In the genomic region with DNA sequence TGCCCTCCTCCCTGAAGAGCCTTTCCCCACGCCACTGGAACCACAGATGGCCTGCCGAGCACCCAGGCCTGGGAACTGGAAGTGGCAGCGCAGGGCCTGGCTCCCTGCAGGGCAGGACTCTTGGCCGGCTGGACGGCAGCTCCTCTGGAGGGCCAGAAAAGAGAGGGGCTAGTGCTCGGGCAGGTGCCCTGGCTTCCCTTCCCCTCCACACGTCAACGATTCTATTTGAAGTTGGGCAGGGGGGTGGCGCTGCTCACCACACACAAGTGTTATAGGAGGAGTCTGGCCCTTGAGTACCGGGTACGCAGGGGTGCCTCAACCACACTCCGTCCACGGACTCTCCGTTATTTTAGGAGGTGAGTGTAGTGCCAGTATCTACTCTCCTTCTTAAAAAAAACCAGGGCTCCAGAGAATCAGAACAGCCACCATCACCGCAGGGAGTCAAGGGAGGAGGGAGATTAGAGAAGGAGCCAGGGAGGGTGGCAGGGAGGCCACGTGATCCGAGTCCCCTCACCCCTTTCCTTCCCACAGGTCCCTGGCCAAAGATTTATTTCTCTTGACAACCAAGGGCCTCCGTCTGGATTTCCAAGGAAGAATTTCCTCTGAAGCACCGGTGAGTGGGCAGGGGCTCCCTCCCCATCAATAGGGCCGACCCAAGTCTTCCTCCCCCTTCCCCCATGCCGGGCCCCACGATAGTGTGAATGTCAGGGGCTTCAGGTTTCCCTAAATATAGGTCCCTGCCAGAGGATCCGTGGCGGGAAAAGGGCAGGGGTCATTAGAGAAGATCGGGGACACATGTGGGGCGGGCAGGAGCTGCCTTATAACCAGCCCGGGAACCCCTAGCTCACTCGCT, we compare ENCODE assay signal across 8 cellular contexts. TPM values are rescaled to one million over a fixed set of nuclear protein-coding genes. Genes with fewer than 3 reads are reported as not detected.
DNase-seq lines count a peak whose midpoint lies in the region; ATAC-seq and TF ChIP-seq lines count a peak whose summit lies in the region.

No MANE protein-coding gene starts in this region.

- H3K27me3 ChIP-seq in HCT116 (ENCODE audit: insufficient read depth, low read length) = no peaks in the 10 kb centered on the region

- TF ChIP-seq CTCF in HCT116 (IDR thresholded peaks at IDR 0.05 in 2 of 3, conservative IDR thresholded peaks at IDR 0.05 in 1 of 3; ENCODE audit: borderline replicate concordance in 1 of 3, insufficient read depth in 1 of 3, low read depth in 2 of 3, low read length in 2 of 3) (peak in 2 of 3 experiments; percentile 17 to 33; a peak in 2 of 6 replicates), mesothelial cell of epicardium (IDR thresholded peaks at IDR 0.05; ENCODE audit: unreplicated experiment) (no peak)

- H3K9ac ChIP-seq in HCT116 (ENCODE audit: low read length) = peak overlapping the region; percentile 99

- ATAC-seq in HCT116 (peak; percentile 43), GM19395 (IDR thresholded peaks at IDR 0.05; ENCODE audit: unreplicated experiment) (no peak)
- peak; percentile 6 for ATAC-seq in effector memory CD8-positive, alpha-beta T cell (replicated peaks)

- intact Hi-C loops in HCT116 (cut with micrococcal nuclease) = no loop called here

- CTCF ChIA-PET in HCT116 (lab: Charles Lee) = interaction anchor here (0.6 kb wide), 1 partner anchor 9 kb away, joined by 3 read pairs; no protein-coding TSS in a partner anchor
- CTCF ChIA-PET in activated CD4-positive, alpha-beta memory T cell treated with anti-CD3 and anti-CD28 coated beads, Interleukin-2, amount 10 ng/mL, durations not matched to agents 7 days and 5 days (lab: Charles Lee) = interaction anchor here (0.7 to 5.4 kb wide), 7 partner anchors 8 to 49 kb away, joined by 3 to 40 read pairs (median 5); a partner anchor contains a TSS

- H2AFZ ChIP-seq in HCT116 (ENCODE audit: low read depth, low read length, poor library complexity, severe bottlenecking) = no peak overlapping the region

- RAD21 ChIA-PET in HCT116 (lab: Charles Lee; ENCODE audit: low non-redundant PET in 1 of 2, low total read pairs in 2 of 2, uncharacterized antibody in 2 of 2, unreplicated experiment in 2 of 2) = no interaction called here

- peaks cover 46% of the 10 kb centered on the region for H3K36me3 Mint-ChIP-seq in activated CD4-positive, alpha-beta memory T cell treated with anti-CD3 and anti-CD28 coated beads, Interleukin-2, amount 10 ng/mL, durations not matched to agents 7 days and 5 days (ENCODE audit: low read depth)
- peaks cover 51% of the 10 kb centered on the region for H3K36me3 Mint-ChIP-seq in effector memory CD8-positive, alpha-beta T cell (ENCODE audit: insufficient read depth)
- H3K36me3 Mint-ChIP-seq in mesothelial cell of epicardium = peaks cover 11% of the 10 kb centered on the region

- H4K20me1 ChIP-seq in HCT116 (ENCODE audit: insufficient read depth) = peaks cover 8% of the 10 kb centered on the region; the same call in 1 of the 2 replicates

- no peak for TF ChIP-seq RAD21 in HCT116 (IDR thresholded peaks at IDR 0.05; ENCODE audit: low read depth)

- H3K27me3 Mint-ChIP-seq in activated CD4-positive, alpha-beta memory T cell treated with anti-CD3 and anti-CD28 coated beads, Interleukin-2, amount 10 ng/mL, durations not matched to agents 7 days and 5 days = no peaks in the 10 kb centered on the region
- no peaks in the 10 kb centered on the region for H3K27me3 Mint-ChIP-seq in effector memory CD8-positive, alpha-beta T cell
- H3K27me3 Mint-ChIP-seq in mesothelial cell of epicardium (ENCODE audit: low read depth) = no peaks in the 10 kb centered on the region

- H3K9me2 ChIP-seq in HCT116 (ENCODE audit: insufficient read depth) = no peaks in the 10 kb centered on the region

- peak overlapping the region; percentile 95 for H3K4me2 ChIP-seq in HCT116 (ENCODE audit: low read length)

- peaks cover 25 to 47% of the 10 kb centered on the region in 2 experiments for H3K4me1 ChIP-seq in HCT116 (ENCODE audit: control insufficient read depth in 1 of 2, insufficient read depth in 2 of 2, low read length in 2 of 2)

- peaks cover 44% of the 10 kb centered on the region for H3K79me2 ChIP-seq in HCT116 (ENCODE audit: insufficient read depth, low read length)

- H3K27ac ChIP-seq in HCT116 (ENCODE audit: low read depth, low read length) = peak overlapping the region; percentile 100

- DNase-seq in DMS 273 treated with DMSO at 0.1 percent for 48 hours (lab: John Stamatoyannopoulos, UW) (peak; percentile 67), HCT116 (ENCODE audit: low read depth, low spot score) (no peak), NCI-H510A (lab: John Stamatoyannopoulos, UW) (peak; percentile 87), mesothelial cell of epicardium (ENCODE audit: low spot score in 2 of 2, unreplicated experiment in 2 of 2) (peak in 1 of 2 experiments; percentile 55)
- peak; percentile 75 for DNase-seq in activated CD4-positive, alpha-beta memory T cell treated with anti-CD3 and anti-CD28 coated beads, Interleukin-2, amount 10 ng/mL, durations not matched to agents 7 days and 5 days
- peak; percentile 40 to 52 (median 44) for DNase-seq in effector memory CD8-positive, alpha-beta T cell
- DNase-seq in stimulated activated CD8-positive, alpha-beta memory T cell treated with anti-CD3 and anti-CD28 coated beads, Interleukin-15, amount 100 ng/mL, for 4 hours (ENCODE audit: low read depth in 2 of 2) = peak; percentile 42 to 44

- no peaks in the 10 kb centered on the region for H3K9me3 ChIP-seq in HCT116 (ENCODE audit: control insufficient read depth in 1 of 2, insufficient read depth in 1 of 2, low read depth in 1 of 2, low read length in 2 of 2)

- peak overlapping the region; percentile 99 for H3K27ac Mint-ChIP-seq in activated CD4-positive, alpha-beta memory T cell treated with anti-CD3 and anti-CD28 coated beads, Interleukin-2, amount 10 ng/mL, durations not matched to agents 7 days and 5 days
- H3K27ac Mint-ChIP-seq in effector memory CD8-positive, alpha-beta T cell = peak overlapping the region; percentile 95 to 97
- peak overlapping the region; percentile 99 for H3K27ac Mint-ChIP-seq in mesothelial cell of epicardium

- POLR2A ChIA-PET in HCT116 (lab: Charles Lee) = interaction anchor here (0.6 to 1.6 kb wide), 3 partner anchors 11 to 1751 kb away, joined by 7 to 13 read pairs (median 9); a partner anchor contains a TSS
- POLR2A ChIA-PET in activated CD4-positive, alpha-beta memory T cell treated with anti-CD3 and anti-CD28 coated beads, Interleukin-2, amount 10 ng/mL, durations not matched to agents 7 days and 5 days (lab: Charles Lee) = interaction anchor here (0.7 to 6.0 kb wide), 10 partner anchors 10 to 271 kb away, joined by 3 to 111 read pairs (median 18); a partner anchor contains a TSS

- H3K4me3 ChIP-seq in HCT116 (replicated peaks in 1 of 2; ENCODE audit: low read depth in 1 of 2, low read length in 2 of 2) = peak overlapping the region; percentile 98

- H3K36me3 ChIP-seq in HCT116 (ENCODE audit: control insufficient read depth in 1 of 2, insufficient read depth in 2 of 2, low read length in 2 of 2) = peaks cover 13 to 32% of the 10 kb centered on the region in 2 experiments

- no peak for TF ChIP-seq POLR2A in HCT116 (IDR thresholded peaks at IDR 0.05; ENCODE audit: borderline replicate concordance, extremely low read depth, insufficient read depth, insufficient read length)

- no peaks in the 10 kb centered on the region for H3K9me3 Mint-ChIP-seq in activated CD4-positive, alpha-beta memory T cell treated with anti-CD3 and anti-CD28 coated beads, Interleukin-2, amount 10 ng/mL, durations not matched to agents 7 days and 5 days
- no peaks in the 10 kb centered on the region for H3K9me3 Mint-ChIP-seq in effector memory CD8-positive, alpha-beta T cell
- no peaks in the 10 kb centered on the region for H3K9me3 Mint-ChIP-seq in mesothelial cell of epicardium

- BruUV-seq in HCT116 (replicated peaks; lab: Mats Ljungman, UMichigan) = no TSS peak

- peak overlapping the region; percentile 95 for H3K4me3 Mint-ChIP-seq in activated CD4-positive, alpha-beta memory T cell treated with anti-CD3 and anti-CD28 coated beads, Interleukin-2, amount 10 ng/mL, durations not matched to agents 7 days and 5 days
- peak overlapping the region; percentile 94 to 96 for H3K4me3 Mint-ChIP-seq in effector memory CD8-positive, alpha-beta T cell
- H3K4me3 Mint-ChIP-seq in mesothelial cell of epicardium = peak overlapping the region; percentile 87

- peaks cover 27% of the 10 kb centered on the region for H3K4me1 Mint-ChIP-seq in activated CD4-positive, alpha-beta memory T cell treated with anti-CD3 and anti-CD28 coated beads, Interleukin-2, amount 10 ng/mL, durations not matched to agents 7 days and 5 days
- H3K4me1 Mint-ChIP-seq in effector memory CD8-positive, alpha-beta T cell (ENCODE audit: low read depth in 2 of 2) = peaks cover 29 to 30% of the 10 kb centered on the region in 2 donors
- peaks cover 43% of the 10 kb centered on the region for H3K4me1 Mint-ChIP-seq in mesothelial cell of epicardium

TF ChIP-seq in HCT116, 20 proteins besides CTCF, POLR2A, EP300 and RAD21 (continues in another document):
- no peak for TF ChIP-seq SRF (IDR thresholded peaks at IDR 0.05; ENCODE audit: low read depth)
- no peak for TF ChIP-seq JUND (IDR thresholded peaks at IDR 0.05)
- TF ChIP-seq ZNF274 (IDR thresholded peaks at IDR 0.05; ENCODE audit: low read depth, low read length) = no peak

RNA-seq across cellular contexts. Expression of a gene that starts 1.4 kb away (rescaled TPM):
- 2,423 TPM for total RNA-seq in HCT116 (2021; ENCODE audit: unreplicated experiment)
- polyA plus RNA-seq in HCT116 (2012) = 4,933 and 5,901 TPM in 2 replicates
- total RNA-seq in activated CD4-positive, alpha-beta memory T cell treated with anti-CD3 and anti-CD28 coated beads, Interleukin-2, amount 10 ng/mL, durations not matched to agents 7 days and 5 days = 1,000 to 10,000 TPM; 1,403 to 1,450 TPM
- 613 to 624 TPM (median 618 TPM) in 3 replicates for total RNA-seq in mesothelial cell of epicardium

RNA-seq across cellular contexts. Expression of a gene that starts 11.7 kb away (rescaled TPM):
- 165 TPM for total RNA-seq in HCT116 (2021; ENCODE audit: unreplicated experiment)
- 185 and 187 TPM in 2 replicates for polyA plus RNA-seq in HCT116 (2012)
- total RNA-seq in activated CD4-positive, alpha-beta memory T cell treated with anti-CD3 and anti-CD28 coated beads, Interleukin-2, amount 10 ng/mL, durations not matched to agents 7 days and 5 days = 100 to 1,000 TPM; 146 to 147 TPM
- 102 to 107 TPM (median 105 TPM) in 3 replicates for total RNA-seq in mesothelial cell of epicardium

RNA-seq across cellular contexts. Expression of a gene that starts 27.6 kb away (rescaled TPM):
- total RNA-seq in HCT116 (2021; ENCODE audit: unreplicated experiment) (1.4 TPM), mesothelial cell of epicardium (2.3 to 2.7 TPM (median 2.4 TPM) in 3 replicates)
- 1.2 and 1.5 TPM in 2 replicates for polyA plus RNA-seq in HCT116 (2012)
- 1 to 10 TPM; 1.9 to 2.5 TPM for total RNA-seq in activated CD4-positive, alpha-beta memory T cell treated with anti-CD3 and anti-CD28 coated beads, Interleukin-2, amount 10 ng/mL, durations not matched to agents 7 days and 5 days

RNA-seq across cellular contexts. Expression of a gene that starts 31.9 kb away (rescaled TPM):
- total RNA-seq in HCT116 (2021; ENCODE audit: unreplicated experiment) (10.9 TPM), mesothelial cell of epicardium (34.5 to 45.0 TPM (median 36.9 TPM) in 3 replicates)
- 13.9 and 16.3 TPM in 2 replicates for polyA plus RNA-seq in HCT116 (2012)
- total RNA-seq in activated CD4-positive, alpha-beta memory T cell treated with anti-CD3 and anti-CD28 coated beads, Interleukin-2, amount 10 ng/mL, durations not matched to agents 7 days and 5 days = 100 to 1,000 TPM in 1 of 2 experiments, 10 to 100 TPM in 1; 99.4 to 106 TPM

RNA-seq across cellular contexts. Expression of a gene that starts 33.0 kb away (rescaled TPM):
- 1.0 TPM for total RNA-seq in HCT116 (2021; ENCODE audit: unreplicated experiment)
- polyA plus RNA-seq in HCT116 (2012) = 2.1 and 2.3 TPM in 2 replicates
- 1 to 10 TPM; 6.0 to 6.9 TPM for total RNA-seq in activated CD4-positive, alpha-beta memory T cell treated with anti-CD3 and anti-CD28 coated beads, Interleukin-2, amount 10 ng/mL, durations not matched to agents 7 days and 5 days
- total RNA-seq in mesothelial cell of epicardium = 0.55 to 1.1 TPM (median 0.72 TPM) in 3 replicates
